In genomic region chr7:734214-734613, GRCh38 we compare ENCODE assay signal across 20 cellular contexts.
"Had no signal": no experiment of that assay in that cellular context is flagged by ENCODE, and none has a peak within 500 bp of the region (broad histone marks: within the 10 kb centered on the region; RNA-seq: fewer than 3 reads in every experiment).

No MANE protein-coding gene starts in this region.

- ATAC-seq: effector memory CD8-positive, alpha-beta T cell; foreskin keratinocyte; left cardiac atrium; left ventricle myocardium superior; psoas muscle; sciatic nerve; stimulated activated memory B cell treated with anti-CD40 and anti-IgM and Interleukin-4, amounts not matched to agents 10 μg/mL and 1 μg/mL and 100 μg/mL, for 72 hours had no signal

- H3K36me3 ChIP-seq: uterus had no signal

- FAIRE-seq: keratinocyte had no signal

- H3K9me3 ChIP-seq: uterus had no signal

- H3K27me3 ChIP-seq: foreskin keratinocyte, spleen, tibial artery, upper lobe of left lung, uterus had no signal

- H3K4me1 ChIP-seq: foreskin keratinocyte, tibial artery, uterus had no signal

- DNase-seq: effector memory CD8-positive, alpha-beta T cell; foreskin keratinocyte; immature natural killer cell; left cardiac atrium; left ventricle myocardium superior; mesendoderm; naive B cell; retina; spleen; stimulated activated CD4-positive, alpha-beta T cell treated with anti-CD3 and anti-CD28 coated beads, Interleukin-15, amount 100 ng/mL, for 24 hours; stimulated activated CD4-positive, alpha-beta T cell treated with anti-CD3 and anti-CD28 coated beads, Interleukin-1b, Interleukin-23, amount 100 ng/mL, for 48 hours; stimulated activated CD4-positive, alpha-beta T cell treated with anti-CD3 and anti-CD28 coated beads, Interleukin-4, amount 100 ng/mL, for 24 hours; upper lobe of left lung; uterus had no signal

- H3K27ac ChIP-seq: foreskin keratinocyte, psoas muscle, spleen, tibial artery, upper lobe of left lung, uterus had no signal

- H3K4me3 ChIP-seq: lung, psoas muscle, spleen, tibial artery, upper lobe of left lung, uterus had no signal
